Comparison of ENCODE assay signal across 9 cellular contexts in the genomic region with DNA sequence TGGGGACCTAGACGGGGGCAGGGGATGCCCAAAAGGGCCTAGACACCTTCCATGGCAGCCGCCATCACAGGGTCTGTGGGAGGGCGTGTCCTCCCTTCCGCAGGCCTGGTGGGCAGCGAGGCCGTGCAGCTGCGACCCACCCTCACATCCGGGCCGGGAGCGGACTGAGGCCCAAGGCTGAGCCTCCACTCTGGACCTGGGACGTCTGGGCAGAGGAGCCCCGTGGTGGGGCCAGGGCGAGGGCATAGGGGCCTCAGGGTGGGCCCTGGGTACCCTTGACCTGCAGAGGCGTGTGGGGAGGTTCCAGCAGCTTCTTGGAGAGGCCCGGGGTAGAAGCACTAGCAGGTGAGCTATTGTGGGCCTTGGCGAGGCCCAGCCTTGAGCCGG. TPM values are rescaled to one million over a fixed set of nuclear protein-coding genes. Genes with fewer than 3 reads are reported as not detected.
DNase-seq lines count a peak whose midpoint lies in the region; ATAC-seq and TF ChIP-seq lines count a peak whose summit lies in the region.
"Had no signal": no experiment of that assay in that cellular context is flagged by ENCODE, and none has a peak within 500 bp of the region (broad histone marks: within the 10 kb centered on the region; RNA-seq: fewer than 3 reads in every experiment).

No MANE protein-coding gene starts in this region.

- intact Hi-C loops in HCT116 (cut with micrococcal nuclease) (no loop called here), esophagus squamous epithelium (cut with DNase I) (loop anchor here (5.0 kb wide), 1 partner anchor 39 kb away; no protein-coding TSS in a partner anchor), spleen (cut with DNase I; ENCODE audit: low total_unique reads) (no loop called here)

- TF ChIP-seq RAD21 in HCT116 (IDR thresholded peaks at IDR 0.05; ENCODE audit: low read depth) = no peak

- H3K27me3 ChIP-seq in HCT116 (ENCODE audit: insufficient read depth, low read length) (no peaks in the 10 kb centered on the region), RWPE2 (ENCODE audit: insufficient read depth, poor library complexity, severe bottlenecking) (no peaks in the 10 kb centered on the region), esophagus squamous epithelium (no peaks in the 10 kb centered on the region), spleen (replicated peaks in 1 of 7) (no peaks in the 10 kb centered on the region), osteoblast (ENCODE audit: insufficient read depth, low read length) (no peaks in the 10 kb centered on the region)
- H3K27me3 ChIP-seq: MG63 had no signal

- TF ChIP-seq POLR2A in HCT116 (IDR thresholded peaks at IDR 0.05; ENCODE audit: borderline replicate concordance, extremely low read depth, insufficient read depth, insufficient read length) (no peak), esophagus squamous epithelium (IDR thresholded peaks at IDR 0.05) (no peak), spleen (IDR thresholded peaks at IDR 0.05) (no peak)

- no peak overlapping the region for H3K4me3 ChIP-seq in HCT116 (replicated peaks in 1 of 2; ENCODE audit: low read depth in 1 of 2, low read length in 2 of 2)
- H3K4me3 ChIP-seq in RWPE2 (ENCODE audit: severe bottlenecking) = no peak overlapping the region
- no peak overlapping the region for H3K4me3 ChIP-seq in esophagus squamous epithelium
- no peak overlapping the region for H3K4me3 ChIP-seq in spleen
- H3K4me3 ChIP-seq in osteoblast (ENCODE audit: insufficient read depth, low read length) = no peak overlapping the region
- H3K4me3 ChIP-seq: MG63 had no signal

- TF ChIP-seq CTCF in HCT116 (IDR thresholded peaks at IDR 0.05 in 2 of 3, conservative IDR thresholded peaks at IDR 0.05 in 1 of 3; ENCODE audit: borderline replicate concordance in 1 of 3, insufficient read depth in 1 of 3, low read depth in 2 of 3, low read length in 2 of 3) = no peak
- no peak for TF ChIP-seq CTCF in RWPE2 (IDR thresholded peaks at IDR 0.05; ENCODE audit: poor library complexity, severe bottlenecking)
- TF ChIP-seq CTCF in esophagus squamous epithelium (IDR thresholded peaks at IDR 0.05) = no peak
- TF ChIP-seq CTCF in spleen (IDR thresholded peaks at IDR 0.05 in 8 of 11, conservative IDR thresholded peaks at IDR 0.05 in 3 of 11) = no peak
- TF ChIP-seq CTCF in osteoblast (IDR thresholded peaks at IDR 0.05; ENCODE audit: extremely low read depth, low read depth, low read length) = no peak

- WGBS in esophagus squamous epithelium, 2 donors = 80 to 90% methylated on average over 2 of the region's 17 CpGs
- WGBS in spleen, 5 donors = 83 to 93% (median 89%) methylated on average over 4 to 17 of the region's 17 CpGs

- H3K36me3 ChIP-seq in HCT116 (ENCODE audit: control insufficient read depth in 1 of 2, insufficient read depth in 2 of 2, low read length in 2 of 2) (no peaks in the 10 kb centered on the region), RWPE2 (ENCODE audit: low read depth) (no peaks in the 10 kb centered on the region), esophagus squamous epithelium (no peaks in the 10 kb centered on the region), spleen (no peaks in the 10 kb centered on the region), osteoblast (ENCODE audit: insufficient read depth, low read length) (no peaks in the 10 kb centered on the region)
- H3K36me3 ChIP-seq: MG63 had no signal

- no peak for ATAC-seq in HCT116
- ATAC-seq in RWPE2 (ENCODE audit: low read depth) = no peak
- ATAC-seq in HG02938 (IDR thresholded peaks at IDR 0.05; ENCODE audit: unreplicated experiment) = no peak
- ATAC-seq in GM19023 (IDR thresholded peaks at IDR 0.05; ENCODE audit: unreplicated experiment) = no peak

- POLR2A ChIA-PET in HCT116 (lab: Charles Lee) = interaction anchor here (1.2 kb wide), 1 partner anchor 25 kb away, joined by 3 read pairs; no protein-coding TSS in a partner anchor

- H3K4me2 ChIP-seq in HCT116 (ENCODE audit: low read length) (peak overlapping the region; percentile 83), osteoblast (ENCODE audit: insufficient read depth, low read length) (no peak overlapping the region)

- H3K9me3 ChIP-seq in HCT116 (ENCODE audit: control insufficient read depth in 1 of 2, insufficient read depth in 1 of 2, low read depth in 1 of 2, low read length in 2 of 2) = no peaks in the 10 kb centered on the region
- H3K9me3 ChIP-seq in RWPE2 (ENCODE audit: severe bottlenecking) = no peaks in the 10 kb centered on the region
- no peaks in the 10 kb centered on the region for H3K9me3 ChIP-seq in esophagus squamous epithelium
- H3K9me3 ChIP-seq in spleen = no peaks in the 10 kb centered on the region
- H3K9me3 ChIP-seq in osteoblast (ENCODE audit: low read depth, low read length) = no peaks in the 10 kb centered on the region
- H3K9me3 ChIP-seq: MG63 had no signal

- no peak overlapping the region for H2AFZ ChIP-seq in HCT116 (ENCODE audit: low read depth, low read length, poor library complexity, severe bottlenecking)
- H2AFZ ChIP-seq in osteoblast (ENCODE audit: low read length) = no peak overlapping the region

- RAD21 ChIA-PET in HCT116 (lab: Charles Lee; ENCODE audit: low non-redundant PET in 1 of 2, low total read pairs in 2 of 2, uncharacterized antibody in 2 of 2, unreplicated experiment in 2 of 2) = interaction anchor here in 1 of 2 experiments (1.0 kb wide), 1 partner anchor 25 kb away, joined by 7 read pairs; no protein-coding TSS in a partner anchor

- H3K9ac ChIP-seq in HCT116 (ENCODE audit: low read length) = peak overlapping the region; percentile 85

- H4K20me1 ChIP-seq in HCT116 (ENCODE audit: insufficient read depth) = no peaks in the 10 kb centered on the region
- no peaks in the 10 kb centered on the region for H4K20me1 ChIP-seq in osteoblast (ENCODE audit: insufficient read depth, low read length)

- H3K27ac ChIP-seq in HCT116 (ENCODE audit: low read depth, low read length) = peak overlapping the region; percentile 99
- H3K27ac ChIP-seq in RWPE2 (ENCODE audit: poor library complexity, severe bottlenecking) = peak overlapping the region; percentile 96
- peak overlapping the region; percentile 94 to 99 (median 97) for H3K27ac ChIP-seq in esophagus squamous epithelium
- H3K27ac ChIP-seq in spleen = peak overlapping the region; percentile 38 to 95 (median 88)
- H3K27ac ChIP-seq in osteoblast (ENCODE audit: low read depth, low read length) = no peak overlapping the region

- H3K4me1 ChIP-seq in HCT116 (ENCODE audit: control insufficient read depth in 1 of 2, insufficient read depth in 2 of 2, low read length in 2 of 2) = peaks cover 37 to 55% of the 10 kb centered on the region in 2 experiments
- peaks cover 21% of the 10 kb centered on the region for H3K4me1 ChIP-seq in RWPE2 (ENCODE audit: insufficient read depth, poor library complexity, severe bottlenecking)
- H3K4me1 ChIP-seq in esophagus squamous epithelium = peaks cover 21 to 46% (median 22%) of the 10 kb centered on the region in 3 donors
- peaks cover 24 to 86% (median 60%) of the 10 kb centered on the region in 6 donors for H3K4me1 ChIP-seq in spleen
- peaks cover 13% of the 10 kb centered on the region for H3K4me1 ChIP-seq in osteoblast (ENCODE audit: insufficient read depth, low read length)

- DNase-seq in HCT116 (ENCODE audit: low read depth, low spot score) = no peak
- no peak for DNase-seq in RWPE2 (ENCODE audit: low spot score)
- DNase-seq in esophagus squamous epithelium (lab: John Stamatoyannopoulos, UW) = no peak
- DNase-seq in spleen = peak; percentile 88
- no peak for DNase-seq in CD1c-positive myeloid dendritic cell (ENCODE audit: extremely low spot score)
- no peak for DNase-seq in osteoblast (ENCODE audit: insufficient read length, low spot score, missing footprints)

- H3K9me2 ChIP-seq in HCT116 (ENCODE audit: insufficient read depth) = no peaks in the 10 kb centered on the region

- BruUV-seq in HCT116 (replicated peaks; lab: Mats Ljungman, UMichigan) = no TSS peak

- H3K79me2 ChIP-seq in HCT116 (ENCODE audit: insufficient read depth, low read length) = peaks cover 5% of the 10 kb centered on the region; the same call in 1 of the 2 replicates
- H3K79me2 ChIP-seq in osteoblast (ENCODE audit: insufficient read depth, low read length) = no peaks in the 10 kb centered on the region

- CTCF ChIA-PET in HCT116 (lab: Charles Lee) = no interaction called here

TF ChIP-seq in HCT116, 20 proteins besides CTCF, POLR2A, EP300 and RAD21:
- TF ChIP-seq CBX3 (IDR thresholded peaks at IDR 0.05; ENCODE audit: low read depth) (no peak), ZNF274 (IDR thresholded peaks at IDR 0.05; ENCODE audit: low read depth, low read length) (no peak), EZH2 (IDR thresholded peaks at IDR 0.05) (no peak)
- TF ChIP-seq, protein P1, sequence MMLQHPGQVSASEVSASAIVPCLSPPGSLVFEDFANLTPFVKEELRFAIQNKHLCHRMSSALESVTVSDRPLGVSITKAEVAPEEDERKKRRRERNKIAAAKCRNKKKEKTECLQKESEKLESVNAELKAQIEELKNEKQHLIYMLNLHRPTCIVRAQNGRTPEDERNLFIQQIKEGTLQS (IDR thresholded peaks at IDR 0.05) = no peak

RNA-seq across cellular contexts. Expression of a gene that starts 49.2 kb away (rescaled TPM):
- total RNA-seq in HCT116 (2021; ENCODE audit: unreplicated experiment) (13.9 TPM), esophagus squamous epithelium (10 to 100 TPM; 14.9 to 27.3 (median 16.7) TPM), spleen (10 to 100 TPM; 24.8 to 41.7 (median 28.1) TPM), osteoblast (15.3 and 18.5 TPM in 2 replicates)
- polyA plus RNA-seq in HCT116 (2012) = 7.3 and 7.9 TPM in 2 replicates
- 10 to 100 TPM; 22.5 to 50.0 (median 27.8) TPM for polyA plus RNA-seq in spleen
